In the genomic region with DNA sequence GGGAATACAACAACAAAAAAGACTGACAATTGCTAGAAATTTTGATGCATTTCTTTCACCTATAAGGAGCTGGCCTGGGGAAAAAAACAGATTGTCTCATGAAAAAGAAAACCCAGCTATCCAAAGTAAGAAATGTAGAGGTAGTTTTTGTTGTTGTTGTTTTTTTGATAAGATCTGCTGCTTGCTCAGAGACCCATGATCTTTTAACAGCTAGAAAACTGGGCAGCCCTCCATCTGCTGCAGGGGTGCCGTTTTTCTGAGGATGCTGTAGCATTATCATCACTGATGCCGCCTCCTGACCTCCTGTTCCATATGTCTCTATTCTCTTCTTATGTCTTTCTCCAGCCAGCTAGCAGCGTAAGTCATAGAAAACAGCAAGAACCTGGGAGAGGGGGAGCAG, we compare ENCODE assay signal across 19 cellular contexts.
DNase-seq lines count a peak whose midpoint lies in the region; ATAC-seq, FAIRE-seq and TF ChIP-seq lines count a peak whose summit lies in the region.
"Had no signal": no experiment of that assay in that cellular context is flagged by ENCODE, and none has a peak within 500 bp of the region (broad histone marks: within the 10 kb centered on the region; RNA-seq: fewer than 3 reads in every experiment).

No MANE protein-coding gene starts in this region.

- CTCF ChIA-PET in HEK293 (lab: Yijun Ruan, JAX) (no interaction called here), endothelial cell of umbilical vein (lab: Charles Lee) (no interaction called here), OCI-LY7 (lab: Charles Lee; ENCODE audit: unreplicated experiment) (no interaction called here)

- TF ChIP-seq CTCF in HEK293 (tag by site-specific recombination; IDR thresholded peaks at IDR 0.05) (no peak), endothelial cell of umbilical vein (IDR thresholded peaks at IDR 0.05; ENCODE audit: extremely low read depth in 1 of 2, insufficient read depth in 1 of 2, low read depth in 1 of 2, low read length in 2 of 2) (no peak), neural progenitor cell (IDR thresholded peaks at IDR 0.05) (no peak), OCI-LY7 (conservative IDR thresholded peaks at IDR 0.05; ENCODE audit: low read length) (no peak), left lung (IDR thresholded peaks at IDR 0.05) (no peak)

- H4K20me1 ChIP-seq in endothelial cell of umbilical vein (replicated peaks; ENCODE audit: control insufficient read depth, extremely low read depth, insufficient read depth, low read length) (no peaks in the 10 kb centered on the region), neural progenitor cell (ENCODE audit: low read depth) (no peaks in the 10 kb centered on the region), OCI-LY7 (ENCODE audit: insufficient read depth, low read length) (no peaks in the 10 kb centered on the region)

- H3K4me3 Mint-ChIP-seq in neural progenitor cell = no peak overlapping the region
- H3K4me3 Mint-ChIP-seq: CD8-positive, alpha-beta memory T cell had no signal

- H3K9me1 ChIP-seq in endothelial cell of umbilical vein (replicated peaks; ENCODE audit: control insufficient read depth, extremely low read depth, insufficient read depth, low read length) = no peaks in the 10 kb centered on the region

- H3K9me2 ChIP-seq in OCI-LY7 (ENCODE audit: insufficient read depth, low read length) = no peaks in the 10 kb centered on the region

- POLR2A ChIA-PET in HEK293 (lab: Yijun Ruan, JAX) (no interaction called here), endothelial cell of umbilical vein (lab: Charles Lee) (no interaction called here), OCI-LY7 (lab: Charles Lee) (no interaction called here)

- H2AFZ ChIP-seq in endothelial cell of umbilical vein (ENCODE audit: low read depth, low read length) (no peak overlapping the region), neural progenitor cell (replicated peaks) (peak overlapping the region; percentile 71), OCI-LY7 (ENCODE audit: low read length) (no peak overlapping the region)

- no peak overlapping the region for H3K27ac Mint-ChIP-seq in neural progenitor cell
- H3K27ac Mint-ChIP-seq: CD8-positive, alpha-beta memory T cell had no signal

- peaks cover 5% of the 10 kb centered on the region for H3K4me1 Mint-ChIP-seq in neural progenitor cell
- H3K4me1 Mint-ChIP-seq: CD8-positive, alpha-beta memory T cell had no signal

- no peaks in the 10 kb centered on the region for H3K36me3 Mint-ChIP-seq in neural progenitor cell
- H3K36me3 Mint-ChIP-seq: CD8-positive, alpha-beta memory T cell had no signal

- H3K27ac ChIP-seq in HEK293 (ENCODE audit: extremely low read depth, low read depth, low read length) (no peak overlapping the region), endothelial cell of umbilical vein (ENCODE audit: insufficient read depth, low read depth, low read length) (no peak overlapping the region), neural progenitor cell (no peak overlapping the region), OCI-LY7 (ENCODE audit: low read depth, low read length, poor library complexity, severe bottlenecking) (no peak overlapping the region), left lung (no peak overlapping the region)
- H3K27ac ChIP-seq: A549 had no signal

- H3K4me3 ChIP-seq in HEK293 (ENCODE audit: low read depth, low read length) (no peak overlapping the region), endothelial cell of umbilical vein (replicated peaks in 1 of 3; ENCODE audit: insufficient read depth in 1 of 3, low read depth in 1 of 3, low read length in 3 of 3) (no peak overlapping the region), neural progenitor cell (no peak overlapping the region), OCI-LY7 (ENCODE audit: low read depth, low read length, poor library complexity, severe bottlenecking) (no peak overlapping the region), left lung (no peak overlapping the region)
- H3K4me3 ChIP-seq: A549, K562 had no signal

- H3K9me3 Mint-ChIP-seq in neural progenitor cell = no peaks in the 10 kb centered on the region
- H3K9me3 Mint-ChIP-seq: CD8-positive, alpha-beta memory T cell had no signal

- FAIRE-seq in endothelial cell of umbilical vein (lab: Jason Lieb, UNC) = no peak
- FAIRE-seq: A549, G401.6, GM12892, GM19239, H54, K562 had no signal

- no peak for TF ChIP-seq POLR2A in endothelial cell of umbilical vein (IDR thresholded peaks at IDR 0.05; ENCODE audit: low read depth, low read length)

- ATAC-seq in HG03108 (IDR thresholded peaks at IDR 0.05; ENCODE audit: unreplicated experiment) = no peak
- no peak for ATAC-seq in left lung
- ATAC-seq: A549, HCT116, K562 had no signal

- no peaks in the 10 kb centered on the region for H3K9me3 ChIP-seq in HEK293 (ENCODE audit: control insufficient read depth, insufficient read depth, low read depth, low read length)
- no peaks in the 10 kb centered on the region for H3K9me3 ChIP-seq in endothelial cell of umbilical vein (replicated peaks; ENCODE audit: control insufficient read depth, insufficient read depth, low read length)
- H3K9me3 ChIP-seq in neural progenitor cell (ENCODE audit: low read depth) = no peaks in the 10 kb centered on the region
- H3K9me3 ChIP-seq in OCI-LY7 (ENCODE audit: low read length) = no peaks in the 10 kb centered on the region
- no peaks in the 10 kb centered on the region for H3K9me3 ChIP-seq in left lung
- H3K9me3 ChIP-seq: A549, Caco-2 had no signal

- H3K79me2 ChIP-seq in endothelial cell of umbilical vein (ENCODE audit: control insufficient read depth, insufficient read depth, low read length) = no peaks in the 10 kb centered on the region
- no peaks in the 10 kb centered on the region for H3K79me2 ChIP-seq in neural progenitor cell (ENCODE audit: low read depth)
- H3K79me2 ChIP-seq in OCI-LY7 (ENCODE audit: insufficient read depth, low read depth, low read length) = no peaks in the 10 kb centered on the region

- dilution Hi-C loops in endothelial cell of umbilical vein (cut with MboI; ENCODE audit: extremely low pct_ligation_motif_present, low sequenced_read_pairs) = no loop called here

- H3K27me3 Mint-ChIP-seq in neural progenitor cell (ENCODE audit: insufficient read depth, low read depth) = peaks cover 2% of the 10 kb centered on the region
- H3K27me3 Mint-ChIP-seq: CD8-positive, alpha-beta memory T cell had no signal

- H3K4me1 ChIP-seq in HEK293 (ENCODE audit: control insufficient read depth, insufficient read depth, low read length) = peaks cover 10% of the 10 kb centered on the region; the same call in 1 of the 2 replicates
- H3K4me1 ChIP-seq in endothelial cell of umbilical vein (ENCODE audit: control insufficient read depth, extremely low read depth, insufficient read depth, low read length) = no peaks in the 10 kb centered on the region
- H3K4me1 ChIP-seq in neural progenitor cell = no peaks in the 10 kb centered on the region
- H3K4me1 ChIP-seq in OCI-LY7 (ENCODE audit: insufficient read depth, low read length, poor library complexity, severe bottlenecking) = no peaks in the 10 kb centered on the region
- H3K4me1 ChIP-seq in left lung = no peaks in the 10 kb centered on the region
- H3K4me1 ChIP-seq: Caco-2 had no signal

- intact Hi-C loops in endothelial cell of umbilical vein (cut with micrococcal nuclease) = no loop called here
- intact Hi-C loops in OCI-LY7 (cut with micrococcal nuclease; ENCODE audit: unreplicated experiment) = no loop called here
- intact Hi-C loops in left lung (cut with DNase I) = no loop called here

- H3K4me2 ChIP-seq in endothelial cell of umbilical vein (ENCODE audit: insufficient read depth, low read length) = no peak overlapping the region
- no peak overlapping the region for H3K4me2 ChIP-seq in neural progenitor cell
- H3K4me2 ChIP-seq in OCI-LY7 (ENCODE audit: low read length) = no peak overlapping the region
- H3K4me2 ChIP-seq: A549 had no signal

- BruUV-seq in endothelial cell of umbilical vein (replicated peaks; lab: Mats Ljungman, UMichigan) = no TSS peak
- no TSS peak for BruUV-seq in OCI-LY7 (replicated peaks; lab: Mats Ljungman, UMichigan)

- H3K27me3 ChIP-seq in endothelial cell of umbilical vein (ENCODE audit: control insufficient read depth in 2 of 2, insufficient read depth in 2 of 2, low read length in 2 of 2) (no peaks in the 10 kb centered on the region), neural progenitor cell (no peaks in the 10 kb centered on the region), left lung (no peaks in the 10 kb centered on the region)

- H3K9ac ChIP-seq in endothelial cell of umbilical vein (replicated peaks; ENCODE audit: extremely low read depth, insufficient read depth, low read length) = no peak overlapping the region
- no peak overlapping the region for H3K9ac ChIP-seq in neural progenitor cell

- DNase-seq in DMS 273 treated with DMSO at 0.1 percent for 48 hours (lab: John Stamatoyannopoulos, UW) (peak; percentile 34), endothelial cell of umbilical vein (ENCODE audit: low read depth, low spot score) (no peak), neural progenitor cell (ENCODE audit: low spot score) (no peak), OCI-LY7 (ENCODE audit: low spot score) (no peak), left lung (no peak), T-helper 1 cell (no peak)
- DNase-seq: Caco-2; CD8-positive, alpha-beta memory T cell; DMS79; EL had no signal

- H3K36me3 ChIP-seq in HEK293 (ENCODE audit: control insufficient read depth in 2 of 2, insufficient read depth in 1 of 2, low read length in 2 of 2) = no peaks in the 10 kb centered on the region
- no peaks in the 10 kb centered on the region for H3K36me3 ChIP-seq in endothelial cell of umbilical vein (ENCODE audit: control insufficient read depth in 2 of 2, extremely low read depth in 1 of 2, insufficient read depth in 2 of 2, low read length in 2 of 2)
- H3K36me3 ChIP-seq in neural progenitor cell = no peaks in the 10 kb centered on the region
- no peaks in the 10 kb centered on the region for H3K36me3 ChIP-seq in OCI-LY7 (ENCODE audit: insufficient read depth, low read length)
- H3K36me3 ChIP-seq in left lung = no peaks in the 10 kb centered on the region

- no peaks in the 10 kb centered on the region for H3F3A ChIP-seq in neural progenitor cell (ENCODE audit: low read depth)

TF ChIP-seq in endothelial cell of umbilical vein, 7 proteins besides CTCF, POLR2A, EP300 and RAD21:
- TF ChIP-seq MYC (IDR thresholded peaks at IDR 0.05; ENCODE audit: low read depth, low read length) (no peak), GATA2 (IDR thresholded peaks at IDR 0.05; ENCODE audit: insufficient read depth, insufficient read length, low read depth, low read length) (peak; percentile 10), POLR2AphosphoS5 (IDR thresholded peaks at IDR 0.05; ENCODE audit: insufficient read depth, low read depth, low read length) (no peak)
